ENCODE assay signal across 11 cellular contexts in the genomic region with DNA sequence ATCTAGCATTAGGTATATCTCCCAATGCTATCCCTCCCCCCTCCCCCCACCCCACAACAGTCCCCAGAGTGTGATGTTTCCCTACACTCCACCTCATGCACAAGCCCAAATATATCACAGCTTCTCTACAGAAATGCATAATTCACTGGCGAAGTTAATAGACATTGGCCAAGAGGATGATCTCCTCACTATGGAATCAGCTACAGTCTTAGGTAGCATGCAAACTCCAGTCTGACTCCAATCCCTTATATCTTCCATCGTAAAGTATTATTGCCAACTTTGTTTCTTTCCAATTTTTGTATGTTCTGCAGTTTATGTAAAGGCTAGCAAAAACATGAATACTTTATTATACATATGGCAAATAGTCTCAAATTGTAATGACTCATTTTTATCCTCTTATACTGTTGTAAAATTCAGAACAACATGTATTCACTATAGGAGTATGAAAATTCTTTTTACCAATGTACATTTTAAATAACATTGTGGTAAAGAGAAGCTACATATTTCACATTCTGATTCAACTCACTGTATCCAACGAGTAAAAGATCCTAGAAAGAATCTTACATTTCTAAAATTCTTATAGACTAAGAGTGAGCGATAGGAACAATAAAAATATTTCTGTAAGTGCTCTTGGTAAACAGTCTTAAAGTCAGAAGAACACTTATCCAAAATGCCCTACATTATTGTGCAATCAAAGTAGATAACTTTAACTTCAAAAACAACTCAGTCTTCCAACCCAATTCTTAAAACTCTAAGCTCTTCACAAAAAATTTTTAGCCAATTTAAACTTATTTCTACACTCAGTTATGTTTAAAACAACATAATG. TPM values are rescaled to one million over a fixed set of nuclear protein-coding genes. Genes with fewer than 3 reads are reported as not detected.
A peak's percentile ranks its signal among the peaks of the same experiment; 100 is the strongest.
DNase-seq lines count a peak whose midpoint lies in the region; ATAC-seq, FAIRE-seq and TF ChIP-seq lines count a peak whose summit lies in the region.
"Had no signal": no experiment of that assay in that cellular context is flagged by ENCODE, and none has a peak within 500 bp of the region (broad histone marks: within the 10 kb centered on the region; RNA-seq: fewer than 3 reads in every experiment).

No MANE protein-coding gene starts in this region.

- WGBS in esophagus muscularis mucosa: 60% methylated on average over 4 of the region's 4 CpGs
- 27% methylated on average over 4 of the region's 4 CpGs for WGBS in right lobe of liver (ENCODE audit: insufficient coverage, low coverage, low lambda C conversion rate, missing lambda C conversion rate)

- TF ChIP-seq CTCF in esophagus muscularis mucosa (IDR thresholded peaks at IDR 0.05) (no peak), right lobe of liver (IDR thresholded peaks at IDR 0.05) (no peak)

- H3K4me1 ChIP-seq in esophagus muscularis mucosa (no peaks in the 10 kb centered on the region), right lobe of liver (peaks cover 0 to under 1% (median 0%) of the 10 kb centered on the region in 4 donors)

- H3K36me3 ChIP-seq in esophagus muscularis mucosa (no peaks in the 10 kb centered on the region), right lobe of liver (no peaks in the 10 kb centered on the region)

- ATAC-seq in right lobe of liver: peak; percentile 36 to 47 (median 43)
- ATAC-seq: activated CD4-positive, CD25-positive, alpha-beta regulatory T cell treated with anti-CD3 and anti-CD28 coated beads, Interleukin-2, amount 50 U/mL, for 24 hours had no signal

- no peaks in the 10 kb centered on the region for H3K27me3 ChIP-seq in esophagus muscularis mucosa
- no peaks in the 10 kb centered on the region for H3K27me3 ChIP-seq in right lobe of liver

- no peaks in the 10 kb centered on the region for H3K9me3 ChIP-seq in esophagus muscularis mucosa
- H3K9me3 ChIP-seq in right lobe of liver: no peaks in the 10 kb centered on the region

- intact Hi-C loops in esophagus muscularis mucosa (cut with DNase I): no loop called here
- intact Hi-C loops in right lobe of liver (cut with DNase I): no loop called here

- H3K27ac ChIP-seq in esophagus muscularis mucosa (replicated peaks in 1 of 4): peak overlapping the region; percentile 16 to 53 (median 38)
- H3K27ac ChIP-seq in right lobe of liver: peak overlapping the region; percentile 71 to 85 (median 82)

- FAIRE-seq in HTR-8/SVneo (lab: Jason Lieb, UNC): peak; percentile 16

- DNase-seq in HTR-8/SVneo (ENCODE audit: insufficient read length, low spot score): no peak
- DNase-seq in esophagus muscularis mucosa (ENCODE audit: extremely low spot score): no peak
- no peak for DNase-seq in right lobe of liver
- DNase-seq in superior temporal gyrus (ENCODE audit: extremely low spot score): peak; percentile 51
- DNase-seq in putamen (ENCODE audit: low spot score): no peak
- no peak for DNase-seq in OCI-M2 (lab: John Stamatoyannopoulos, UW; ENCODE audit: unreplicated experiment)
- DNase-seq in NCI-H1436 (lab: John Stamatoyannopoulos, UW): no peak
- DNase-seq in inferior parietal cortex (ENCODE audit: extremely low spot score): no peak
- DNase-seq: activated T-cell treated with anti-CD3 and anti-CD28 coated beads, Interleukin-2, amount 50 U/mL, for 1 hour; GDM1 had no signal

- no peak for TF ChIP-seq POLR2A in esophagus muscularis mucosa (IDR thresholded peaks at IDR 0.05; ENCODE audit: low read depth)
- TF ChIP-seq POLR2A in right lobe of liver (IDR thresholded peaks at IDR 0.05): no peak

- peak overlapping the region; percentile 36 to 52 (median 40) for H3K4me3 ChIP-seq in esophagus muscularis mucosa
- H3K4me3 ChIP-seq in right lobe of liver: peak overlapping the region; percentile 7 to 40 (median 40)

- no peak for TF ChIP-seq EP300 in esophagus muscularis mucosa (IDR thresholded peaks at IDR 0.05)

RNA-seq across cellular contexts. Expression of a gene that starts 0.8 kb away (rescaled TPM):
- total RNA-seq in esophagus muscularis mucosa (10 to 100 TPM; 43.6 to 76.6 (median 64.2) TPM), right lobe of liver (10 to 100 TPM; 21.8 to 44.0 (median 29.9) TPM)
